Comparison of ENCODE assay signal across 18 cellular contexts in the genomic region with DNA sequence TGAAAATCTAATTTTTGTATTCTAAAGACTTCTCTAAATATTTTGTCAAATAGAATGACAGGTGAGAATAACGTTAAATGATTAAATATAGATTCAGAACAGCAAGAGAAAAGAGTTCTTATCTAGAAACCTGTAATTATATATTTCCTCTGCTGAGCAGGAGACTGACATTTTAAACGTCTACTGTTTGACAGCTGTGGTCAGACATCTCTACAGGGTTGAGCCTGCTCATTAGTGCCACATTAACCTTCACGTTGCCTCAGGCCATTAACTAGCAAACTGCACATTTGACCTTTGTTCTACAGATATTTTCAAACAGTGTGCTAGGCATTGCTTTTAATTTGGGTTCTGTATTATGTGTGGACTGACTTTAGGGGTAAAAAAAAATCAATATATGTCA.
"Had no signal": no experiment of that assay in that cellular context is flagged by ENCODE, and none has a peak within 500 bp of the region (broad histone marks: within the 10 kb centered on the region; RNA-seq: fewer than 3 reads in every experiment).

No MANE protein-coding gene starts in this region.

- H3K27ac Mint-ChIP-seq: activated B cell treated with CpG ODN at 0.5 μM for 24 hours; activated CD4-positive, alpha-beta memory T cell treated with anti-CD3 and anti-CD28 coated beads, Interleukin-2, amount 10 ng/mL, durations not matched to agents 7 days and 5 days; activated CD8-positive, alpha-beta memory T cell treated with anti-CD3 and anti-CD28 coated beads, Interleukin-2, amount 10 ng/mL, durations not matched to agents 7 days and 5 days; activated naive CD8-positive, alpha-beta T cell; dendritic cell treated with granulocyte-macrophage colony-stimulating factor and Interleukin-4, amounts not matched to agents 40 ng/mL and 50 ng/mL, for 4 days; immature natural killer cell; naive B cell had no signal

- H3K4me3 Mint-ChIP-seq: activated B cell treated with CpG ODN at 0.5 μM for 24 hours; activated CD4-positive, alpha-beta memory T cell treated with anti-CD3 and anti-CD28 coated beads, Interleukin-2, amount 10 ng/mL, durations not matched to agents 7 days and 5 days; activated CD8-positive, alpha-beta memory T cell treated with anti-CD3 and anti-CD28 coated beads, Interleukin-2, amount 10 ng/mL, durations not matched to agents 7 days and 5 days; activated naive CD8-positive, alpha-beta T cell; dendritic cell treated with granulocyte-macrophage colony-stimulating factor and Interleukin-4, amounts not matched to agents 40 ng/mL and 50 ng/mL, for 4 days; immature natural killer cell; naive B cell had no signal

- H3K4me3 ChIP-seq: esophagus muscularis mucosa, gastroesophageal sphincter, mucosa of descending colon, tibial nerve, vagina had no signal

- H3K27me3 ChIP-seq: esophagus muscularis mucosa, gastroesophageal sphincter, tibial nerve, vagina had no signal

- H3K36me3 Mint-ChIP-seq: activated CD8-positive, alpha-beta memory T cell treated with anti-CD3 and anti-CD28 coated beads, Interleukin-2, amount 10 ng/mL, durations not matched to agents 7 days and 5 days; activated naive CD8-positive, alpha-beta T cell; immature natural killer cell; naive B cell had no signal

- H3K9me3 ChIP-seq: esophagus muscularis mucosa, gastroesophageal sphincter, mucosa of descending colon, tibial nerve, vagina had no signal

- H3K4me1 Mint-ChIP-seq: activated B cell treated with CpG ODN at 0.5 μM for 24 hours; activated CD4-positive, alpha-beta memory T cell treated with anti-CD3 and anti-CD28 coated beads, Interleukin-2, amount 10 ng/mL, durations not matched to agents 7 days and 5 days; activated CD8-positive, alpha-beta memory T cell treated with anti-CD3 and anti-CD28 coated beads, Interleukin-2, amount 10 ng/mL, durations not matched to agents 7 days and 5 days; immature natural killer cell; naive B cell had no signal

- H3K27me3 Mint-ChIP-seq: activated B cell treated with CpG ODN at 0.5 μM for 24 hours; activated CD4-positive, alpha-beta memory T cell treated with anti-CD3 and anti-CD28 coated beads, Interleukin-2, amount 10 ng/mL, durations not matched to agents 7 days and 5 days; activated CD8-positive, alpha-beta memory T cell treated with anti-CD3 and anti-CD28 coated beads, Interleukin-2, amount 10 ng/mL, durations not matched to agents 7 days and 5 days; dendritic cell treated with granulocyte-macrophage colony-stimulating factor and Interleukin-4, amounts not matched to agents 40 ng/mL and 50 ng/mL, for 4 days; naive B cell had no signal

- H3K4me1 ChIP-seq: esophagus muscularis mucosa, gastroesophageal sphincter, parathyroid adenoma, tibial nerve, vagina had no signal

- DNase-seq: activated B cell treated with CpG ODN at 0.5 μM for 24 hours; activated CD4-positive, alpha-beta memory T cell treated with anti-CD3 and anti-CD28 coated beads, Interleukin-2, amount 10 ng/mL, durations not matched to agents 7 days and 5 days; activated CD4-positive, alpha-beta T cell treated with anti-CD3 and anti-CD28 coated beads for 4 hours; activated CD8-positive, alpha-beta memory T cell treated with anti-CD3 and anti-CD28 coated beads, Interleukin-2, amount 10 ng/mL, durations not matched to agents 7 days and 5 days; effector CD8-positive, alpha-beta T cell; immature natural killer cell; mesenchymal stem cell; mucosa of descending colon; naive B cell; stimulated activated CD4-positive, alpha-beta T cell treated with anti-CD3 and anti-CD28 coated beads, Interleukin-1b, Interleukin-23, amount 100 ng/mL, for 48 hours; stimulated activated naive CD4-positive, alpha-beta T cell treated with Interleukin-2 at 50 U/mL for 16 hours had no signal

- H3K27ac ChIP-seq: esophagus muscularis mucosa, gastroesophageal sphincter, parathyroid adenoma, tibial nerve, vagina had no signal

- H3K36me3 ChIP-seq: esophagus muscularis mucosa, gastroesophageal sphincter, tibial nerve, vagina had no signal

- H3K9me3 Mint-ChIP-seq: activated B cell treated with CpG ODN at 0.5 μM for 24 hours; activated CD4-positive, alpha-beta memory T cell treated with anti-CD3 and anti-CD28 coated beads, Interleukin-2, amount 10 ng/mL, durations not matched to agents 7 days and 5 days had no signal

- ATAC-seq: activated CD8-positive, alpha-beta memory T cell treated with anti-CD3 and anti-CD28 coated beads, Interleukin-2, amount 10 ng/mL, durations not matched to agents 7 days and 5 days; gastroesophageal sphincter; mucosa of descending colon had no signal
